Comparison of ENCODE assay signal across 8 cellular contexts in genomic region chrX:66728818-66729271, GRCh38.
A peak's percentile ranks its signal among the peaks of the same experiment; 100 is the strongest.
DNase-seq lines count a peak whose midpoint lies in the region; ATAC-seq and TF ChIP-seq lines count a peak whose summit lies in the region.

No MANE protein-coding gene starts in this region.

- ATAC-seq in mucosa of descending colon (peak; percentile 98), GM18858 (IDR thresholded peaks at IDR 0.05; ENCODE audit: unreplicated experiment) (no peak)

- H3K9me3 Mint-ChIP-seq in HFFc6: no peaks in the 10 kb centered on the region
- H3K9me3 Mint-ChIP-seq in endodermal cell: peaks cover 47% of the 10 kb centered on the region

- WGBS in endodermal cell (ENCODE audit: insufficient coverage in 1 of 2, insufficient read length in 1 of 2), 2 experiments: 2% methylated on average over 21 of the region's 21 CpGs; no CpG with 5 or more reads in 1 of the 2 experiments

- H3K36me3 ChIP-seq in endodermal cell (ENCODE audit: control insufficient read depth, insufficient read depth, low read length): no peaks in the 10 kb centered on the region
- H3K36me3 ChIP-seq in mucosa of descending colon (ENCODE audit: low read depth): no peaks in the 10 kb centered on the region

- H3K36me3 Mint-ChIP-seq in HFFc6 (ENCODE audit: low read depth) (no peaks in the 10 kb centered on the region), endodermal cell (ENCODE audit: low read depth) (no peaks in the 10 kb centered on the region)

- no peaks in the 10 kb centered on the region for H3K27me3 Mint-ChIP-seq in HFFc6 (ENCODE audit: insufficient read depth)
- H3K27me3 Mint-ChIP-seq in endodermal cell (ENCODE audit: insufficient read depth): peaks cover 5% of the 10 kb centered on the region

- H3K4me1 ChIP-seq in endodermal cell (ENCODE audit: control insufficient read depth, insufficient read depth, low read length) (no peaks in the 10 kb centered on the region), mucosa of descending colon (ENCODE audit: low read depth) (no peaks in the 10 kb centered on the region)

- H3K4me3 Mint-ChIP-seq in HFFc6: peak overlapping the region; percentile 95
- peak overlapping the region; percentile 74 for H3K4me3 Mint-ChIP-seq in endodermal cell

- peaks cover 11% of the 10 kb centered on the region for H3K4me1 Mint-ChIP-seq in HFFc6 (ENCODE audit: low read depth)
- H3K4me1 Mint-ChIP-seq in endodermal cell: no peaks in the 10 kb centered on the region

- H3K27ac Mint-ChIP-seq in HFFc6 (peak overlapping the region; percentile 82), endodermal cell (peak overlapping the region; percentile 99)

- DNase-seq in GM12864 (ENCODE audit: low read depth): no peak
- peak; percentile 68 for DNase-seq in HFFc6
- peak; percentile 31 for DNase-seq in NCI-H2227 (lab: John Stamatoyannopoulos, UW; ENCODE audit: unreplicated experiment)
- DNase-seq in activated CD8-positive, alpha-beta memory T cell treated with anti-CD3 and anti-CD28 coated beads for 48 hours (ENCODE audit: low read depth in 2 of 3, low spot score in 2 of 3): peak; percentile 7 to 22 (median 7)
- DNase-seq in endodermal cell: peak; percentile 82
- DNase-seq in mucosa of descending colon: peak; percentile 51 to 66 (median 52)
- DNase-seq in stimulated activated CD8-positive, alpha-beta memory T cell treated with anti-CD3 and anti-CD28 coated beads, Interleukin-7, amount 100 ng/mL, for 24 hours (ENCODE audit: low read depth): peak; percentile 5

- H3K4me3 ChIP-seq in GM12864 (ENCODE audit: low read depth, low read length): no peak overlapping the region
- H3K4me3 ChIP-seq in endodermal cell (ENCODE audit: low read length): peak overlapping the region; percentile 90
- no peak overlapping the region for H3K4me3 ChIP-seq in mucosa of descending colon

- intact Hi-C loops in mucosa of descending colon (cut with DNase I, micrococcal nuclease): loop anchor here in 1 of 2 donors (10.0 kb wide), 1 partner anchor 216 kb away; no protein-coding TSS in a partner anchor

- TF ChIP-seq CTCF in GM12864 (IDR thresholded peaks at IDR 0.05; ENCODE audit: low read depth, low read length, missing control alignments) (peak; percentile 57), HFFc6 (IDR thresholded peaks at IDR 0.05) (peak; percentile 89), endodermal cell (conservative IDR thresholded peaks at IDR 0.05) (peak; percentile 82), mucosa of descending colon (IDR thresholded peaks at IDR 0.05) (peak; percentile 28)

- H3K9me3 ChIP-seq in endodermal cell (ENCODE audit: control insufficient read depth, low read length) (no peaks in the 10 kb centered on the region), mucosa of descending colon (no peaks in the 10 kb centered on the region)

- H3K27ac ChIP-seq in endodermal cell (ENCODE audit: low read depth, low read length): no peak overlapping the region

- no peaks in the 10 kb centered on the region for H3K27me3 ChIP-seq in endodermal cell (ENCODE audit: control insufficient read depth, insufficient read depth, low read length, poor library complexity, severe bottlenecking)

- peak overlapping the region; percentile 53 for H3K9ac ChIP-seq in endodermal cell (ENCODE audit: extremely low read depth, low read length, poor library complexity, severe bottlenecking)

Comparison
In these comparisons a context has a peak if more than half of its experiments do, and no peak if none do; other contexts are left out.
1. CTCF ChIP-seq: peak in every context shown above with its lines; median percentile 89 in HFFc6; 82 in endodermal cell; 57 in GM12864; 28 in mucosa of descending colon.